Comparison of ENCODE assay signal across 33 cellular contexts in the genomic region with DNA sequence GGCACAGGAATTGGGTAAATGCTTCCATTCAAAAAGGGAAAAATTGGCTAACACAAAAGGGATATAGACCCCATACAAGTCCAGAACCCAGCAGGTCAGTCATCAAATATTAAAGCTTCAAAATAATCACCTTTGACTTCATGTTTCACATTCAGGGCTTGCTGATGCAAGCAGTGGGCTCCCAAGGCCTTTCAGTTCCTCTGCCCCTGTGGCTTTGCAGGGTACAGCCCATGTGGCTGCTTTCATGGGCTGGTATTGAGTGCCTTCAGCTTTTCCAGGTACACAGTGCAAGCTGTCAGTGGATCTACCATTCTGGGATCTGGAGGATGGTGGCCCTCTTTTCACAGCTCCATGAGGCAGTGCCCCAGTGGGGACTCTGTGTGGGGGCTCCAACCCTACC.
"Had no signal": no experiment of that assay in that cellular context is flagged by ENCODE, and none has a peak within 500 bp of the region (broad histone marks: within the 10 kb centered on the region; RNA-seq: fewer than 3 reads in every experiment).

No MANE protein-coding gene starts in this region.

- H3K9me3 ChIP-seq: MG63, SJCRH30 had no signal

- H3K4me3 ChIP-seq: MG63, PC-9, SJCRH30, SK-N-MC had no signal

- H3K4me2 ChIP-seq: PC-9 had no signal

- H3K27ac ChIP-seq: PC-9, RWPE1, SJCRH30, SK-N-MC had no signal

- FAIRE-seq: RCC 7860 had no signal

- H3K27me3 ChIP-seq: MG63, SJCRH30 had no signal

- DNase-seq: Kasumi-1, KG1, MG63, NCI-H1048, NCI-H1092 treated with DMSO at 0.1 percent for 48 hours, NCI-H1105 treated with DMSO at 0.1 percent for 48 hours, NCI-H1417, NCI-H1436, NCI-H146, NCI-H1694 treated with DMSO at 0.1 percent for 48 hours, NCI-H187 treated with DMSO at 0.1 percent for 48 hours, NCI-H2029, NCI-H2081, NCI-H2171 treated with DMSO at 0.1 percent for 48 hours, NCI-H2227 treated with DMSO at 0.1 percent for 48 hours, NCI-H446 treated with DMSO at 0.1 percent for 48 hours, NCI-H510A, NCI-H524, NCI-H526, NCI-H69, NCI-H748 treated with DMSO at 0.1 percent for 48 hours, NCI-H82, PC-9, SHP77, SIG-M5, SJCRH30, T-cell had no signal

- ATAC-seq: Panc1, Right ventricle myocardium inferior, SK-N-SH treated with all-trans-retinoic acid at 6 μM for 48 hours, T-cell had no signal

- H3K4me1 ChIP-seq: SJCRH30 had no signal

- H3K36me3 ChIP-seq: MG63, SJCRH30 had no signal

- H2AFZ ChIP-seq: PC-9 had no signal
